ENCODE assay signal across 25 cellular contexts in genomic region chr2:190599073-190599472, GRCh38. TPM values are rescaled to one million over a fixed set of nuclear protein-coding genes. Genes with fewer than 3 reads are reported as not detected.
DNase-seq lines count a peak whose midpoint lies in the region; FAIRE-seq and TF ChIP-seq lines count a peak whose summit lies in the region.
"Had no signal": no experiment of that assay in that cellular context is flagged by ENCODE, and none has a peak within 500 bp of the region (broad histone marks: within the 10 kb centered on the region; RNA-seq: fewer than 3 reads in every experiment).

No MANE protein-coding gene starts in this region.

- H3K9ac ChIP-seq in mammary epithelial cell (ENCODE audit: insufficient read depth, low read length) (no peak overlapping the region), astrocyte (ENCODE audit: low read length) (no peak overlapping the region), parathyroid adenoma (no peak overlapping the region)

- TF ChIP-seq CTCF in mammary epithelial cell (conservative IDR thresholded peaks at IDR 0.05 in 1 of 2, IDR thresholded peaks at IDR 0.05 in 1 of 2; ENCODE audit: extremely low read depth in 1 of 2, insufficient read depth in 1 of 2, low read depth in 1 of 2, low read length in 2 of 2) (no peak), breast epithelium (IDR thresholded peaks at IDR 0.05) (no peak), astrocyte (IDR thresholded peaks at IDR 0.05; ENCODE audit: insufficient read depth, low read depth, low read length) (no peak), parathyroid adenoma (IDR thresholded peaks at IDR 0.05) (no peak)

- no TSS peak for BruUV-seq in mammary epithelial cell (replicated peaks; lab: Mats Ljungman, UMichigan)

- H3K4me3 Mint-ChIP-seq in astrocyte (ENCODE audit: unreplicated experiment), result no peak overlapping the region
- H3K4me3 Mint-ChIP-seq: activated naive CD8-positive, alpha-beta T cell; activated T-helper 1 cell treated with anti-CD3 and anti-CD28 coated beads, Interleukin-12 subunit alpha, Interleukin-12 subunit beta, Interleukin-2, Interleukin-4 antibody, amounts not matched to agents 30 ng/mL and 10 ng/mL and 1 ng/mL, durations not matched to agents 14 hours and 24 hours and 36 hours; CD4-positive, CD25-positive, alpha-beta regulatory T cell had no signal

- peaks cover 2% of the 10 kb centered on the region for H3K9me3 Mint-ChIP-seq in astrocyte (ENCODE audit: unreplicated experiment)
- H3K9me3 Mint-ChIP-seq: activated T-helper 1 cell treated with anti-CD3 and anti-CD28 coated beads, Interleukin-12 subunit alpha, Interleukin-12 subunit beta, Interleukin-2, Interleukin-4 antibody, amounts not matched to agents 30 ng/mL and 10 ng/mL and 1 ng/mL, durations not matched to agents 14 hours and 24 hours and 36 hours had no signal

- no peaks in the 10 kb centered on the region for H3K4me1 Mint-ChIP-seq in astrocyte (ENCODE audit: low read depth, unreplicated experiment)

- intact Hi-C loops in mammary epithelial cell (cut with micrococcal nuclease), result loop anchor here (5.0 kb wide), 1 partner anchor 33 kb away; no protein-coding TSS in a partner anchor
- intact Hi-C loops in breast epithelium (cut with DNase I; ENCODE audit: low total_unique reads), result no loop called here

- DNase-seq in mammary epithelial cell, result no peak
- no peak for DNase-seq in breast epithelium (ENCODE audit: low spot score in 2 of 2)
- peak; percentile 40 for DNase-seq in M059J (ENCODE audit: low read depth)
- DNase-seq in astrocyte (ENCODE audit: low read depth), result peak; percentile 23
- no peak for DNase-seq in activated gamma-delta T cell (lab: John Stamatoyannopoulos, UW)
- no peak for DNase-seq in DMS153 treated with DMSO at 0.1 percent for 48 hours (lab: John Stamatoyannopoulos, UW; ENCODE audit: unreplicated experiment)
- no peak for DNase-seq in NCI-H1436 (lab: John Stamatoyannopoulos, UW)
- DNase-seq: body of pancreas; cortex of kidney; DMS153; H7; lower lobe of right lung; NCI-H2029; Peyer's patch; small intestine; stimulated activated CD4-positive, alpha-beta T cell treated with anti-CD3 and anti-CD28 coated beads, Interleukin-2, amount 100 ng/mL, for 48 hours; stimulated activated naive CD8-positive, alpha-beta T cell treated with anti-CD3 and anti-CD28 coated beads, Interleukin-15, Interleukin-2, amounts not matched to agents 100 U/mL and 50 U/mL, for 24 hours; T1000; thyroid gland had no signal

- no peak for TF ChIP-seq POLR2A in breast epithelium (IDR thresholded peaks at IDR 0.05)

- no peaks in the 10 kb centered on the region for H3K79me2 ChIP-seq in mammary epithelial cell (ENCODE audit: insufficient read depth, low read length)
- no peaks in the 10 kb centered on the region for H3K79me2 ChIP-seq in astrocyte (ENCODE audit: insufficient read depth, low read length)
- no peaks in the 10 kb centered on the region for H3K79me2 ChIP-seq in parathyroid adenoma
- H3K79me2 ChIP-seq: hepatocyte had no signal

- no peak overlapping the region for H3K4me3 ChIP-seq in mammary epithelial cell (replicated peaks in 1 of 3; ENCODE audit: insufficient read depth in 1 of 3, low read depth in 2 of 3, low read length in 3 of 3)
- H3K4me3 ChIP-seq in breast epithelium, result no peak overlapping the region
- no peak overlapping the region for H3K4me3 ChIP-seq in astrocyte (ENCODE audit: insufficient read depth, low read depth, low read length)
- H3K4me3 ChIP-seq in parathyroid adenoma (ENCODE audit: low read depth, low read length), result no peak overlapping the region
- H3K4me3 ChIP-seq: body of pancreas, hepatocyte, lower lobe of right lung, Peyer's patch, thyroid gland had no signal

- no peak overlapping the region for H3K27ac Mint-ChIP-seq in astrocyte (ENCODE audit: unreplicated experiment)
- H3K27ac Mint-ChIP-seq: activated naive CD8-positive, alpha-beta T cell; activated T-helper 1 cell treated with anti-CD3 and anti-CD28 coated beads, Interleukin-12 subunit alpha, Interleukin-12 subunit beta, Interleukin-2, Interleukin-4 antibody, amounts not matched to agents 30 ng/mL and 10 ng/mL and 1 ng/mL, durations not matched to agents 14 hours and 24 hours and 36 hours; CD4-positive, CD25-positive, alpha-beta regulatory T cell had no signal

- H3K4me1 ChIP-seq in mammary epithelial cell (ENCODE audit: insufficient read depth, low read length), result peaks cover 30% of the 10 kb centered on the region
- no peaks in the 10 kb centered on the region for H3K4me1 ChIP-seq in breast epithelium
- no peaks in the 10 kb centered on the region for H3K4me1 ChIP-seq in astrocyte (ENCODE audit: insufficient read depth, low read length)
- peaks cover 5% of the 10 kb centered on the region for H3K4me1 ChIP-seq in parathyroid adenoma
- H3K4me1 ChIP-seq: body of pancreas, lower lobe of right lung, Peyer's patch, thyroid gland had no signal

- CTCF ChIA-PET in mammary epithelial cell (lab: Charles Lee; ENCODE audit: low non-redundant PET), result interaction anchor here (0.6 kb wide), 1 partner anchor 27 kb away, joined by 3 read pairs; no protein-coding TSS in a partner anchor

- H2AFZ ChIP-seq in mammary epithelial cell (ENCODE audit: low read depth, low read length), result peak overlapping the region; percentile 33
- no peak overlapping the region for H2AFZ ChIP-seq in astrocyte (ENCODE audit: low read depth, low read length)
- peak overlapping the region; percentile 44 for H2AFZ ChIP-seq in parathyroid adenoma
- H2AFZ ChIP-seq: hepatocyte had no signal

- no peaks in the 10 kb centered on the region for H3K36me3 ChIP-seq in mammary epithelial cell (ENCODE audit: insufficient read depth, low read length)
- no peaks in the 10 kb centered on the region for H3K36me3 ChIP-seq in breast epithelium
- no peaks in the 10 kb centered on the region for H3K36me3 ChIP-seq in astrocyte (ENCODE audit: insufficient read depth, low read length)
- no peaks in the 10 kb centered on the region for H3K36me3 ChIP-seq in parathyroid adenoma (ENCODE audit: control insufficient read depth, insufficient read depth, low read length)
- H3K36me3 ChIP-seq: lower lobe of right lung, Peyer's patch, thyroid gland had no signal

- no peaks in the 10 kb centered on the region for H3K9me3 ChIP-seq in mammary epithelial cell (replicated peaks; ENCODE audit: insufficient read depth, low read length)
- H3K9me3 ChIP-seq in breast epithelium, result no peaks in the 10 kb centered on the region
- H3K9me3 ChIP-seq in astrocyte (ENCODE audit: insufficient read depth, low read depth, low read length), result no peaks in the 10 kb centered on the region
- H3K9me3 ChIP-seq in parathyroid adenoma (ENCODE audit: control insufficient read depth, low read length), result no peaks in the 10 kb centered on the region
- H3K9me3 ChIP-seq: body of pancreas, lower lobe of right lung, Peyer's patch, thyroid gland had no signal

- 100% methylated on average over 1 of the region's 1 CpG for WGBS in mammary epithelial cell (ENCODE audit: low coverage, missing lambda C conversion rate)

- H3K27me3 ChIP-seq in mammary epithelial cell (ENCODE audit: insufficient read depth, low read length) (no peaks in the 10 kb centered on the region), breast epithelium (no peaks in the 10 kb centered on the region), astrocyte (ENCODE audit: insufficient read depth, low read length) (no peaks in the 10 kb centered on the region), parathyroid adenoma (ENCODE audit: control insufficient read depth, insufficient read depth, low read length) (no peaks in the 10 kb centered on the region)
- H3K27me3 ChIP-seq: body of pancreas, hepatocyte, Peyer's patch, thyroid gland had no signal

- dilution Hi-C loops in mammary epithelial cell (cut with HindIII; ENCODE audit: low sequenced_read_pairs), result no loop called here

- no peaks in the 10 kb centered on the region for H4K20me1 ChIP-seq in mammary epithelial cell (ENCODE audit: insufficient read depth, low read length)
- H4K20me1 ChIP-seq in astrocyte (ENCODE audit: insufficient read depth, low read length), result no peaks in the 10 kb centered on the region

- no peak for FAIRE-seq in astrocyte (lab: Jason Lieb, UNC)
- FAIRE-seq: islet of Langerhans, small intestine had no signal

- no peaks in the 10 kb centered on the region for H3K36me3 Mint-ChIP-seq in astrocyte (ENCODE audit: low read depth, unreplicated experiment)
- H3K36me3 Mint-ChIP-seq: activated naive CD8-positive, alpha-beta T cell; CD4-positive, CD25-positive, alpha-beta regulatory T cell had no signal

- in situ Hi-C loops in mammary epithelial cell (cut with MboI; ENCODE audit: low sequenced_read_pairs in 2 of 2), result no loop called here

- peak overlapping the region; percentile 12 for H3K4me2 ChIP-seq in mammary epithelial cell (ENCODE audit: insufficient read depth, low read depth, low read length)
- no peak overlapping the region for H3K4me2 ChIP-seq in astrocyte (ENCODE audit: low read length)
- no peak overlapping the region for H3K4me2 ChIP-seq in parathyroid adenoma (ENCODE audit: low read length)
- H3K4me2 ChIP-seq: hepatocyte had no signal

- no peaks in the 10 kb centered on the region for H3K27me3 Mint-ChIP-seq in astrocyte (ENCODE audit: low read depth, unreplicated experiment)
- H3K27me3 Mint-ChIP-seq: activated naive CD8-positive, alpha-beta T cell had no signal

- H3K27ac ChIP-seq in mammary epithelial cell (ENCODE audit: insufficient read depth, low read depth, low read length), result no peak overlapping the region
- no peak overlapping the region for H3K27ac ChIP-seq in breast epithelium
- H3K27ac ChIP-seq in astrocyte (ENCODE audit: low read depth, low read length), result no peak overlapping the region
- H3K27ac ChIP-seq in parathyroid adenoma, result no peak overlapping the region
- H3K27ac ChIP-seq: body of pancreas, hepatocyte, lower lobe of right lung, Peyer's patch, thyroid gland had no signal

RNA-seq across cellular contexts. Expression of gene NAB1, which starts 49.8 kb away (rescaled TPM):
- total RNA-seq in mammary epithelial cell (10 to 100 TPM; 41.6 to 43.2 TPM), breast epithelium (10 to 100 TPM; 40.2 to 76.2 (median 71.8) TPM), astrocyte (24.2 and 25.4 TPM in 2 replicates)
- polyA plus RNA-seq in mammary epithelial cell, result 16.0 TPM
- 87.3 TPM for polyA minus RNA-seq in mammary epithelial cell
- total RNA-seq in M059J (2014; rRNA removed; shearing (Covaris generic)), result 24.1 and 32.1 TPM in 2 replicates

Comparison
In these comparisons a context has a peak if more than half of its experiments do, and no peak if none do; other contexts are left out.
1. DNase-seq: peak in M059J (single experiment) and astrocyte (single experiment); none in mammary epithelial cell (single experiment), breast epithelium (0 of 2), activated gamma-delta T cell (single experiment), DMS153 treated with DMSO at 0.1 percent for 48 hours (single experiment) and NCI-H1436 (single experiment).